In genomic region chr3:42632146-42632545, GRCh38 we compare ENCODE assay signal across 25 cellular contexts. TPM values are rescaled to one million over a fixed set of nuclear protein-coding genes. Genes with fewer than 3 reads are reported as not detected.
DNase-seq lines count a peak whose midpoint lies in the region; ATAC-seq and TF ChIP-seq lines count a peak whose summit lies in the region.
"Had no signal": no experiment of that assay in that cellular context is flagged by ENCODE, and none has a peak within 500 bp of the region (broad histone marks: within the 10 kb centered on the region; RNA-seq: fewer than 3 reads in every experiment).

No MANE protein-coding gene starts in this region.

- no peaks in the 10 kb centered on the region for H3K27me3 ChIP-seq in left ventricle myocardium inferior (ENCODE audit: low read depth)
- no peaks in the 10 kb centered on the region for H3K27me3 ChIP-seq in right cardiac atrium (ENCODE audit: control insufficient read depth, insufficient read depth)
- H3K27me3 ChIP-seq: adrenal gland, foreskin keratinocyte, neural progenitor cell had no signal

- peaks cover 10% of the 10 kb centered on the region for H3K4me1 Mint-ChIP-seq in activated T-helper 17 cell treated with anti-CD3 and anti-CD28 coated beads, Interleukin-2, amount 50 U/mL, for 72 hours
- peaks cover 3% of the 10 kb centered on the region for H3K4me1 Mint-ChIP-seq in stimulated activated memory B cell treated with anti-CD40 and anti-IgM and Interleukin-4, amounts not matched to agents 10 μg/mL and 1 μg/mL and 100 μg/mL, for 72 hours

- H3K4me1 ChIP-seq in left ventricle myocardium inferior: peaks cover 19% of the 10 kb centered on the region
- H3K4me1 ChIP-seq in right cardiac atrium (ENCODE audit: control insufficient read depth, insufficient read depth, low read length): no peaks in the 10 kb centered on the region
- H3K4me1 ChIP-seq: foreskin keratinocyte, prostate gland had no signal

- no peak for ATAC-seq in right cardiac atrium
- ATAC-seq in activated T-helper 17 cell treated with anti-CD3 and anti-CD28 coated beads, Interleukin-2, amount 50 U/mL, for 72 hours (replicated peaks): peak; percentile 53
- ATAC-seq in stimulated activated memory B cell treated with anti-CD40 and anti-IgM and Interleukin-4, amounts not matched to agents 10 μg/mL and 1 μg/mL and 100 μg/mL, for 72 hours: no peak
- ATAC-seq: foreskin keratinocyte had no signal

- H3K27me3 Mint-ChIP-seq in activated T-helper 17 cell treated with anti-CD3 and anti-CD28 coated beads, Interleukin-2, amount 50 U/mL, for 72 hours: no peaks in the 10 kb centered on the region
- no peaks in the 10 kb centered on the region for H3K27me3 Mint-ChIP-seq in stimulated activated memory B cell treated with anti-CD40 and anti-IgM and Interleukin-4, amounts not matched to agents 10 μg/mL and 1 μg/mL and 100 μg/mL, for 72 hours

- TF ChIP-seq CTCF in left ventricle myocardium inferior (IDR thresholded peaks at IDR 0.05; ENCODE audit: borderline replicate concordance) (no peak), fibroblast of mammary gland (conservative IDR thresholded peaks at IDR 0.05; ENCODE audit: control insufficient read depth, insufficient read depth, low read depth, low read length) (no peak)

- peaks cover 88% of the 10 kb centered on the region for H3K36me3 ChIP-seq in left ventricle myocardium inferior

- no peak overlapping the region for H3K4me3 ChIP-seq in left ventricle myocardium inferior
- no peak overlapping the region for H3K4me3 ChIP-seq in right cardiac atrium (ENCODE audit: low read length)
- no peak overlapping the region for H3K4me3 ChIP-seq in fibroblast of mammary gland (ENCODE audit: control insufficient read depth, low read depth, low read length)
- H3K4me3 ChIP-seq: adrenal gland, neural progenitor cell, prostate gland had no signal

- no peak for TF ChIP-seq POLR2A in erythroblast (IDR thresholded peaks at IDR 0.05; ENCODE audit: low read length)

- H3K9me3 ChIP-seq in left ventricle myocardium inferior (replicated peaks) (no peaks in the 10 kb centered on the region), right cardiac atrium (ENCODE audit: control insufficient read depth, low read length) (no peaks in the 10 kb centered on the region)
- H3K9me3 ChIP-seq: adrenal gland, prostate gland had no signal

- H3K9me3 Mint-ChIP-seq in activated T-helper 17 cell treated with anti-CD3 and anti-CD28 coated beads, Interleukin-2, amount 50 U/mL, for 72 hours: no peaks in the 10 kb centered on the region
- H3K9me3 Mint-ChIP-seq in stimulated activated memory B cell treated with anti-CD40 and anti-IgM and Interleukin-4, amounts not matched to agents 10 μg/mL and 1 μg/mL and 100 μg/mL, for 72 hours: no peaks in the 10 kb centered on the region
- H3K9me3 Mint-ChIP-seq: neural progenitor cell had no signal

- intact Hi-C loops in left ventricle myocardium inferior (cut with micrococcal nuclease) (no loop called here), right cardiac atrium (cut with DNase I) (no loop called here)

- H3K27ac ChIP-seq in left ventricle myocardium inferior (replicated peaks) (peak overlapping the region; percentile 50), right cardiac atrium (ENCODE audit: low read length) (no peak overlapping the region)
- H3K27ac ChIP-seq: C4-2B, foreskin keratinocyte, neural progenitor cell, prostate gland had no signal

- H3K27ac Mint-ChIP-seq in activated T-helper 17 cell treated with anti-CD3 and anti-CD28 coated beads, Interleukin-2, amount 50 U/mL, for 72 hours: peak overlapping the region; percentile 3
- peak overlapping the region; percentile 7 for H3K27ac Mint-ChIP-seq in stimulated activated memory B cell treated with anti-CD40 and anti-IgM and Interleukin-4, amounts not matched to agents 10 μg/mL and 1 μg/mL and 100 μg/mL, for 72 hours
- H3K27ac Mint-ChIP-seq: neural progenitor cell had no signal

- 88% methylated on average over 1 of the region's 1 CpG for WGBS in right cardiac atrium

- H3K4me3 Mint-ChIP-seq in activated T-helper 17 cell treated with anti-CD3 and anti-CD28 coated beads, Interleukin-2, amount 50 U/mL, for 72 hours: no peak overlapping the region
- no peak overlapping the region for H3K4me3 Mint-ChIP-seq in stimulated activated memory B cell treated with anti-CD40 and anti-IgM and Interleukin-4, amounts not matched to agents 10 μg/mL and 1 μg/mL and 100 μg/mL, for 72 hours
- H3K4me3 Mint-ChIP-seq: neural progenitor cell had no signal

- H3K36me3 Mint-ChIP-seq in activated T-helper 17 cell treated with anti-CD3 and anti-CD28 coated beads, Interleukin-2, amount 50 U/mL, for 72 hours (ENCODE audit: low read depth): peaks cover 14% of the 10 kb centered on the region
- peaks cover 51% of the 10 kb centered on the region for H3K36me3 Mint-ChIP-seq in stimulated activated memory B cell treated with anti-CD40 and anti-IgM and Interleukin-4, amounts not matched to agents 10 μg/mL and 1 μg/mL and 100 μg/mL, for 72 hours

- no peak for DNase-seq in left ventricle myocardium inferior
- no peak for DNase-seq in right cardiac atrium
- DNase-seq in fibroblast of mammary gland (ENCODE audit: low read depth): peak; percentile 57
- DNase-seq in RKO (ENCODE audit: low spot score): no peak
- no peak for DNase-seq in erythroblast (lab: John Stamatoyannopoulos, UW)
- DNase-seq in T-helper 1 cell: no peak
- DNase-seq: activated CD4-positive, alpha-beta T cell treated with anti-CD3 and anti-CD28 coated beads for 48 hours; activated effector memory CD4-positive, alpha-beta T cell treated with Interleukin-2 at 50 U/mL for 16 hours; adrenal gland; cerebellar nuclear complex; foreskin keratinocyte; GDM1; NCI-H1092; NCI-H2107; NCI-H510A treated with DMSO at 0.1 percent for 48 hours; stimulated activated CD8-positive, alpha-beta memory T cell treated with anti-CD3 and anti-CD28 coated beads, Interleukin-4, amount 100 ng/mL, for 48 hours had no signal

RNA-seq across cellular contexts. Expression of gene ZBTB47, which starts 21.4 kb away (rescaled TPM):
- total RNA-seq in left ventricle myocardium inferior (118 TPM), right cardiac atrium (100 to 1,000 TPM; 100 to 141 (median 118) TPM)
- 99.5 TPM for polyA plus RNA-seq in right cardiac atrium
- 1 to 10 TPM in 1 of 2 donors, under 1 TPM in 1; 0.19 to 1.2 TPM for total RNA-seq in activated T-helper 17 cell treated with anti-CD3 and anti-CD28 coated beads, Interleukin-2, amount 50 U/mL, for 72 hours

RNA-seq across cellular contexts. Expression of gene NKTR, which starts 31.7 kb away (rescaled TPM):
- total RNA-seq in left ventricle myocardium inferior (20.0 TPM), right cardiac atrium (10 to 100 TPM; 27.7 to 35.8 (median 29.5) TPM)
- 22.6 TPM for polyA plus RNA-seq in right cardiac atrium
- 100 to 1,000 TPM in 1 of 2 donors, 10 to 100 TPM in 1; 81.8 to 122 TPM for total RNA-seq in activated T-helper 17 cell treated with anti-CD3 and anti-CD28 coated beads, Interleukin-2, amount 50 U/mL, for 72 hours

RNA-seq across cellular contexts. Expression of gene SS18L2, which starts 41.5 kb away (rescaled TPM):
- total RNA-seq in left ventricle myocardium inferior (12.2 TPM), right cardiac atrium (10 to 100 TPM; 11.8 to 14.2 (median 13.5) TPM)
- polyA plus RNA-seq in right cardiac atrium: 26.7 TPM
- total RNA-seq in activated T-helper 17 cell treated with anti-CD3 and anti-CD28 coated beads, Interleukin-2, amount 50 U/mL, for 72 hours: 10 to 100 TPM; 55.7 to 69.8 TPM

RNA-seq across cellular contexts. Expression of gene SEC22C, which starts 50.4 kb away (rescaled TPM):
- 23.0 TPM for total RNA-seq in left ventricle myocardium inferior
- total RNA-seq in right cardiac atrium: 10 to 100 TPM; 24.9 to 29.9 (median 28.4) TPM
- 20.2 TPM for polyA plus RNA-seq in right cardiac atrium
- total RNA-seq in activated T-helper 17 cell treated with anti-CD3 and anti-CD28 coated beads, Interleukin-2, amount 50 U/mL, for 72 hours: 10 to 100 TPM; 32.3 to 46.9 TPM

RNA-seq across cellular contexts. Expression of gene KLHL40, which starts 53.2 kb away (rescaled TPM):
- total RNA-seq in left ventricle myocardium inferior (0.22 TPM), right cardiac atrium (1 to 10 TPM in 1 of 4 donors, under 1 TPM in 3; 0.09 to 1.6 (median 0.40) TPM)
- 0.29 TPM for polyA plus RNA-seq in right cardiac atrium
- total RNA-seq in activated T-helper 17 cell treated with anti-CD3 and anti-CD28 coated beads, Interleukin-2, amount 50 U/mL, for 72 hours: not detected
- total RNA-seq: A673, foreskin keratinocyte, H4, mononuclear cell, subcutaneous adipose tissue had no signal
- polyA plus RNA-seq: foreskin keratinocyte had no signal

Comparison
In these comparisons a context has a peak if more than half of its experiments do, and no peak if none do; other contexts are left out.
1. RNA of gene ZBTB47, which starts 21.4 kb away (total RNA-seq): 100 to 141 TPM in right cardiac atrium and 118 TPM in left ventricle myocardium inferior (single experiment); 0.19 to 1.2 TPM in activated T-helper 17 cell treated with anti-CD3 and anti-CD28 coated beads, Interleukin-2, amount 50 U/mL, for 72 hours; every median in the first group is over 10 times any median in the second.